Comparison of ENCODE assay signal across 1 cellular context in the genomic region with DNA sequence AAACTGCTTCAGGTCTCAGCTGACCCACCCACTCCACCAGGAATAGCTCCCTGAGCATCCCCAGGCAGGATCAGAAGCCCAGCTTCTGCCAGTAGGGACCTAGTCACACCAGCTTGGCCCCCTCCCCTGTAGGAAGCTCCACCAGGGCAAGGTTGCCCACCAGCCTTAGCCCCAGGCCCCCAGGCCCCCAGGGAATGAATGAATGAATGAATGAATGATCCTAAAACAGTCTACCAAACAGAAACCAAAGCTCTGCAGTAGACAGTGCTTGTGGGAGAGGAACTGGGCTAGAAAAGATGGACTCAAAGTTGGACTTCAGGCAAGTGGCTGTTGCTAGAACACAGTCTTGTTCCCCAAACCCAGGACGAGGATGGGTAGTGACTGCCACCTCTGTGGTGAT.
TF ChIP-seq lines count a peak whose summit lies in the region.

No MANE protein-coding gene starts in this region.

TF ChIP-seq in H1, 55 proteins besides CTCF, POLR2A, EP300 and RAD21:
- no peak for TF ChIP-seq SRF (IDR thresholded peaks at IDR 0.05; ENCODE audit: low read depth, low read length)
- no peak for TF ChIP-seq SP1 (IDR thresholded peaks at IDR 0.05; ENCODE audit: low read depth, low read length)
- no peak for TF ChIP-seq TCF12 (IDR thresholded peaks at IDR 0.05; ENCODE audit: low read depth, low read length)
- TF ChIP-seq TBP (IDR thresholded peaks at IDR 0.05; ENCODE audit: low read depth, low read length), result no peak
- no peak for TF ChIP-seq KDM1A (IDR thresholded peaks at IDR 0.05; ENCODE audit: borderline replicate concordance, low read length)
- TF ChIP-seq CREB1 (IDR thresholded peaks at IDR 0.05), result no peak
- TF ChIP-seq TAF1 (IDR thresholded peaks at IDR 0.05; ENCODE audit: low read depth, low read length), result no peak
- no peak for TF ChIP-seq RBBP5 (IDR thresholded peaks at IDR 0.05; ENCODE audit: borderline replicate concordance, low read depth, low read length)
- TF ChIP-seq, protein P1, sequence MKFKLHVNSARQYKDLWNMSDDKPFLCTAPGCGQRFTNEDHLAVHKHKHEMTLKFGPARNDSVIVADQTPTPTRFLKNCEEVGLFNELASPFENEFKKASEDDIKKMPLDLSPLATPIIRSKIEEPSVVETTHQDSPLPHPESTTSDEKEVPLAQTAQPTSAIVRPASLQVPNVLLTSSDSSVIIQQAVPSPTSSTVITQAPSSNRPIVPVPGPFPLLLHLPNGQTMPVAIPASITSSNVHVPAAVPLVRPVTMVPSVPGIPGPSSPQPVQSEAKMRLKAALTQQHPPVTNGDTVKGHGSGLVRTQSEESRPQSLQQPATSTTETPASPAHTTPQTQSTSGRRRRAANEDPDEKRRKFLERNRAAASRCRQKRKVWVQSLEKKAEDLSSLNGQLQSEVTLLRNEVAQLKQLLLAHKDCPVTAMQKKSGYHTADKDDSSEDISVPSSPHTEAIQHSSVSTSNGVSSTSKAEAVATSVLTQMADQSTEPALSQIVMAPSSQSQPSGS (IDR thresholded peaks at IDR 0.05; ENCODE audit: low read length), result no peak
- TF ChIP-seq KDM4A (IDR thresholded peaks at IDR 0.05; ENCODE audit: low read depth, low read length, severe bottlenecking), result no peak
- no peak for TF ChIP-seq JUND (IDR thresholded peaks at IDR 0.05; ENCODE audit: low read length)
- TF ChIP-seq SIRT6 (IDR thresholded peaks at IDR 0.05; ENCODE audit: low read length), result no peak
- no peak for TF ChIP-seq POU5F1 (IDR thresholded peaks at IDR 0.05; ENCODE audit: low read depth, low read length)
